In genomic region chr13:59119475-59119874, GRCh38 we compare ENCODE assay signal across 24 cellular contexts.
DNase-seq lines count a peak whose midpoint lies in the region; ATAC-seq, FAIRE-seq and TF ChIP-seq lines count a peak whose summit lies in the region.
"Had no signal": no experiment of that assay in that cellular context is flagged by ENCODE, and none has a peak within 500 bp of the region (broad histone marks: within the 10 kb centered on the region; RNA-seq: fewer than 3 reads in every experiment).

No MANE protein-coding gene starts in this region.

- H3K9ac ChIP-seq in astrocyte (ENCODE audit: low read length): no peak overlapping the region
- H3K9ac ChIP-seq: GM23248 had no signal

- peak overlapping the region; percentile 11 for H3K4me2 ChIP-seq in astrocyte (ENCODE audit: low read length)

- H3K79me2 ChIP-seq in astrocyte (ENCODE audit: insufficient read depth, low read length): no peaks in the 10 kb centered on the region

- no peak overlapping the region for H3K27ac Mint-ChIP-seq in astrocyte (ENCODE audit: unreplicated experiment)
- no peak overlapping the region for H3K27ac Mint-ChIP-seq in naive thymus-derived CD8-positive, alpha-beta T cell
- H3K27ac Mint-ChIP-seq: CD8-positive, alpha-beta T cell had no signal

- H3K9me3 ChIP-seq in HAP-1 (no peaks in the 10 kb centered on the region), astrocyte (ENCODE audit: insufficient read depth, low read depth, low read length) (no peaks in the 10 kb centered on the region)
- H3K9me3 ChIP-seq: Caco-2 had no signal

- H3K4me3 ChIP-seq in HAP-1 (no peak overlapping the region), astrocyte (ENCODE audit: insufficient read depth, low read depth, low read length) (no peak overlapping the region), retinal pigment epithelial cell (ENCODE audit: low read length) (no peak overlapping the region)
- H3K4me3 ChIP-seq: GM23248 had no signal

- ATAC-seq in naive thymus-derived CD8-positive, alpha-beta T cell: no peak
- ATAC-seq: CD8-positive, alpha-beta T cell; Panc1 had no signal

- H3K27ac ChIP-seq in astrocyte (ENCODE audit: low read depth, low read length): no peak overlapping the region
- H3K27ac ChIP-seq: GM23248 had no signal

- no peak for FAIRE-seq in astrocyte (lab: Jason Lieb, UNC)
- FAIRE-seq: A204.1, G401.6 had no signal

- in situ Hi-C loops in HAP-1 (cut with MboI; ENCODE audit: low sequenced_read_pairs) (no loop called here), KBM-7 (cut with MboI; ENCODE audit: low pct_unique_long_range_greater_than_20kb, low sequenced_read_pairs) (no loop called here)

- POLR2A ChIA-PET in naive thymus-derived CD8-positive, alpha-beta T cell (lab: Charles Lee): no interaction called here

- H3K36me3 ChIP-seq in HAP-1 (replicated peaks) (no peaks in the 10 kb centered on the region), astrocyte (ENCODE audit: insufficient read depth, low read length) (no peaks in the 10 kb centered on the region)

- H3K4me3 Mint-ChIP-seq in astrocyte (ENCODE audit: unreplicated experiment): no peak overlapping the region
- H3K4me3 Mint-ChIP-seq in naive thymus-derived CD8-positive, alpha-beta T cell: no peak overlapping the region
- H3K4me3 Mint-ChIP-seq: CD8-positive, alpha-beta T cell; H9; IgD-negative memory B cell had no signal

- H2AFZ ChIP-seq in astrocyte (ENCODE audit: low read depth, low read length): no peak overlapping the region
- H2AFZ ChIP-seq: GM23248 had no signal

- no peaks in the 10 kb centered on the region for H3K4me1 Mint-ChIP-seq in astrocyte (ENCODE audit: low read depth, unreplicated experiment)
- no peaks in the 10 kb centered on the region for H3K4me1 Mint-ChIP-seq in naive thymus-derived CD8-positive, alpha-beta T cell
- H3K4me1 Mint-ChIP-seq: IgD-negative memory B cell had no signal

- H4K20me1 ChIP-seq in astrocyte (ENCODE audit: insufficient read depth, low read length): no peaks in the 10 kb centered on the region

- no peaks in the 10 kb centered on the region for H3K36me3 Mint-ChIP-seq in astrocyte (ENCODE audit: low read depth, unreplicated experiment)
- H3K36me3 Mint-ChIP-seq in naive thymus-derived CD8-positive, alpha-beta T cell: no peaks in the 10 kb centered on the region
- H3K36me3 Mint-ChIP-seq: CD8-positive, alpha-beta T cell; IgD-negative memory B cell had no signal

- H3K27me3 Mint-ChIP-seq in astrocyte (ENCODE audit: low read depth, unreplicated experiment): no peaks in the 10 kb centered on the region
- peaks cover 0 to 3% (median 2%) of the 10 kb centered on the region in 5 donors for H3K27me3 Mint-ChIP-seq in naive thymus-derived CD8-positive, alpha-beta T cell
- H3K27me3 Mint-ChIP-seq: IgD-negative memory B cell had no signal

- H3K4me1 ChIP-seq in HAP-1: peaks cover 15% of the 10 kb centered on the region
- H3K4me1 ChIP-seq in astrocyte (ENCODE audit: insufficient read depth, low read length): no peaks in the 10 kb centered on the region
- H3K4me1 ChIP-seq: Caco-2 had no signal

- peaks cover 2% of the 10 kb centered on the region for H3K9me3 Mint-ChIP-seq in astrocyte (ENCODE audit: unreplicated experiment)
- peaks cover 0 to 6% (median 0%) of the 10 kb centered on the region in 9 donors for H3K9me3 Mint-ChIP-seq in naive thymus-derived CD8-positive, alpha-beta T cell
- H3K9me3 Mint-ChIP-seq: CD8-positive, alpha-beta T cell; H9 had no signal

- intact Hi-C loops in posterior vena cava (cut with DNase I): no loop called here

- DNase-seq in HAP-1 (ENCODE audit: low spot score in 2 of 2): peak; percentile 29 to 91
- peak; percentile 77 for DNase-seq in NCI-H82 (lab: John Stamatoyannopoulos, UW)
- peak; percentile 29 for DNase-seq in astrocyte (ENCODE audit: low read depth)
- DNase-seq in retinal pigment epithelial cell (ENCODE audit: low read depth): peak; percentile 73
- no peak for DNase-seq in SKM-1 (lab: John Stamatoyannopoulos, UW; ENCODE audit: unreplicated experiment)
- DNase-seq in KBM-7: no peak
- no peak for DNase-seq in posterior vena cava (ENCODE audit: low spot score)
- DNase-seq in naive thymus-derived CD8-positive, alpha-beta T cell: no peak
- DNase-seq: Caco-2; CD8-positive, alpha-beta T cell; GM23248; H9; MV-4-11; NCI-H1105; NCI-H1436 treated with DMSO at 0.1 percent for 48 hours; NCI-H187 treated with DMSO at 0.1 percent for 48 hours; NCI-H524 treated with DMSO at 0.1 percent for 48 hours; NCI-H774; SIG-M5; T-helper 1 cell had no signal

- no peaks in the 10 kb centered on the region for H3K27me3 ChIP-seq in HAP-1 (ENCODE audit: low read depth)
- H3K27me3 ChIP-seq in astrocyte (ENCODE audit: insufficient read depth, low read length): no peaks in the 10 kb centered on the region

- no peak for TF ChIP-seq CTCF in astrocyte (IDR thresholded peaks at IDR 0.05; ENCODE audit: insufficient read depth, low read depth, low read length)
- TF ChIP-seq CTCF in retinal pigment epithelial cell (conservative IDR thresholded peaks at IDR 0.05; ENCODE audit: low read depth, low read length): no peak

Comparison
In these comparisons a context has a peak if more than half of its experiments do, and no peak if none do; other contexts are left out.
1. DNase-seq: peak in HAP-1 (2 of 2), NCI-H82 (single experiment), astrocyte (single experiment) and retinal pigment epithelial cell (single experiment); none in SKM-1 (single experiment), KBM-7 (single experiment), posterior vena cava (single experiment) and naive thymus-derived CD8-positive, alpha-beta T cell (0 of 10).